16 cellular contexts compared by ENCODE assay signal in the genomic region with DNA sequence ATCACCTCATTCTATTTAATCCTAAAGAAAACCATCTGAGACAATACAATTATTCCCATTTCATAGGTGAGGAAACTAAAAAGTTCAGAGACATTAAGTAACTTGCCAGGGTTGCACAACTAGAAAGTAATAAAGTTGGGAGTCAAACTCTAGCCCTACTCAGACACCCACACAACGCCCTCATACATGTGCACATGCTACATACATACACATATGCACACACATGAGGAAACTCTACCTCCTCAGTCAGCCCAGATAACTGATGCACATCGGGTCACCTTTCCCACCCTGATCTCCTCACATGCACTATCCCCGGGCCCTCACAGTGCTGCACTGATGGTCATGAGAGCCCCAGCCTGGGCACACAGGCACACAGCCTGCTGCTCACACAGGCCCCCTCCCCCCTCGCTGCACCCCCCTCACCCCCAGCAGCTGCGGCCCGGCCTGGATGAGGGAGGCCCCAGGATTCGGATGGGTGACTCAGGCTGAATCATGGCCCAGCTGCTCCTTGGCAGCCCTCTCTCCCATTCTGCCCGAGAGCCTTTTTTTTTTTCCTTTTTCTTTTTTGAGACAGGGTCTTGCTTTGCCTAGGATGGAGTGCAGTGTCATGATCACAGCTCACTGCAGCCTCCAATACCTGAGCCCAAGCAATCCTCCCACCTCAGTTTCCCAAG. TPM values are rescaled to one million over a fixed set of nuclear protein-coding genes. Genes with fewer than 3 reads are reported as not detected.
DNase-seq lines count a peak whose midpoint lies in the region; ATAC-seq and TF ChIP-seq lines count a peak whose summit lies in the region.
"Had no signal": no experiment of that assay in that cellular context is flagged by ENCODE, and none has a peak within 500 bp of the region (broad histone marks: within the 10 kb centered on the region; RNA-seq: fewer than 3 reads in every experiment).

No MANE protein-coding gene starts in this region.

- H3K4me3 ChIP-seq in fibroblast of the aortic adventitia (ENCODE audit: low read depth, low read length) = no peak overlapping the region
- H3K4me3 ChIP-seq: thyroid gland had no signal

- ATAC-seq in HG02981 (IDR thresholded peaks at IDR 0.05; ENCODE audit: unreplicated experiment) = no peak
- ATAC-seq: right cardiac atrium had no signal

- H3K27ac ChIP-seq in VCaP = peak overlapping the region; percentile 67; the same call in 1 of the 2 replicates
- H3K27ac ChIP-seq: thyroid gland had no signal

- TF ChIP-seq CTCF in VCaP (conservative IDR thresholded peaks at IDR 0.05) (no peak), fibroblast of the aortic adventitia (IDR thresholded peaks at IDR 0.05; ENCODE audit: insufficient read depth, low read length) (no peak)

- DNase-seq in ACHN (peak; percentile 50), HS-27A (ENCODE audit: low read depth) (peak; percentile 12), fibroblast of the aortic adventitia (ENCODE audit: low read depth) (peak; percentile 66), NCI-H526 treated with DMSO at 0.1 percent for 48 hours (lab: John Stamatoyannopoulos, UW) (no peak), NCI-H524 (lab: John Stamatoyannopoulos, UW) (no peak), HuH-7.5 (ENCODE audit: low spot score) (no peak)
- DNase-seq: activated naive CD8-positive, alpha-beta T cell treated with anti-CD3 and anti-CD28 coated beads, Interleukin-2, amount 10 ng/mL, durations not matched to agents 7 days and 5 days; AML-193; GDM1; NCI-H1436; T1000; thyroid gland had no signal

- in situ Hi-C loops in ACHN (cut with HindIII; ENCODE audit: low pct_ligation_motif_present, low pct_unique_long_range_greater_than_20kb, low sequenced_read_pairs) = no loop called here

RNA-seq across cellular contexts. Expression of a gene that starts 5.0 kb away (rescaled TPM):
- total RNA-seq in fibroblast of the aortic adventitia (ENCODE audit: low replicate concordance) = 1.7 and 7.1 TPM in 2 replicates

RNA-seq across cellular contexts. Expression of a gene that starts 15.4 kb away (rescaled TPM):
- total RNA-seq in fibroblast of the aortic adventitia (ENCODE audit: low replicate concordance) = not detected in 2 replicates
- total RNA-seq: activated CD8-positive, alpha-beta memory T cell treated with anti-CD3 and anti-CD28 coated beads for 36 hours; thyroid gland had no signal

RNA-seq across cellular contexts. Expression of a gene that starts 15.5 kb away (rescaled TPM):
- total RNA-seq in fibroblast of the aortic adventitia (ENCODE audit: low replicate concordance) = not detected in 2 replicates
- total RNA-seq: activated CD8-positive, alpha-beta memory T cell treated with anti-CD3 and anti-CD28 coated beads for 36 hours; activated naive CD8-positive, alpha-beta T cell treated with anti-CD3 and anti-CD28 coated beads, Interleukin-2, amount 10 ng/mL, durations not matched to agents 7 days and 5 days; right cardiac atrium; thyroid gland had no signal

RNA-seq across cellular contexts. Expression of a gene that starts 32.3 kb away (rescaled TPM):
- total RNA-seq in fibroblast of the aortic adventitia (ENCODE audit: low replicate concordance) = 19.3 and 29.0 TPM in 2 replicates

Comparison
In these comparisons a context has a peak if more than half of its experiments do, and no peak if none do; other contexts are left out.
1. DNase-seq: peak in ACHN (single experiment), HS-27A (single experiment) and fibroblast of the aortic adventitia (single experiment); none in NCI-H526 treated with DMSO at 0.1 percent for 48 hours (single experiment), NCI-H524 (0 of 2) and HuH-7.5 (single experiment).